19 cellular contexts compared by ENCODE assay signal in the genomic region with DNA sequence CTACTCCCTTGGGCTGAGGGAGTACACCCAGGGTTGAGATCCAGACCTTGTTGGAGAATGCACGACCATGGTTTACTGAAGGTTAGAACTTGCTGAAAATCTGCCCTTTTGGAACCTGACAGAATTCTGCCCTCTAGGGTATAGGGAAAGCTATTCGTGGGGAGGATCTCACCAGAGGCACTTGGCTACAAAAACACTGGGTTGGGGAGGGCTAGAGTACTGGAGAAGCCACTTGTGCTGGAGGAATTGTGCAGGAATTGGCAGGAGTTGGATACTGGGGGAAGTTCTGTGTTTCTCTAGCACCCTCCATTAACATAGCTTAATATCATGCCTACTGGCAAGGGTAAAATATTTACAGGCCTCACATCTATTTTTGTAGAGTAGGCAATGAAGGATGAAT. TPM values are rescaled to one million over a fixed set of nuclear protein-coding genes. Genes with fewer than 3 reads are reported as not detected.
A peak's percentile ranks its signal among the peaks of the same experiment; 100 is the strongest.
DNase-seq lines count a peak whose midpoint lies in the region; ATAC-seq and TF ChIP-seq lines count a peak whose summit lies in the region.
"Had no signal": no experiment of that assay in that cellular context is flagged by ENCODE, and none has a peak within 500 bp of the region (broad histone marks: within the 10 kb centered on the region; RNA-seq: fewer than 3 reads in every experiment).

No MANE protein-coding gene starts in this region.

- POLR2A ChIA-PET in activated CD8-positive, alpha-beta T cell treated with anti-CD3 and anti-CD28 coated beads for 36 hours (lab: Charles Lee) = no interaction called here
- POLR2A ChIA-PET in activated CD8-positive, alpha-beta T cell treated with anti-CD3 and anti-CD28 coated beads, Interleukin-2, amount 10 ng/mL, durations not matched to agents 7 days and 5 days (lab: Charles Lee) = no interaction called here

- TF ChIP-seq POLR2A in heart left ventricle (IDR thresholded peaks at IDR 0.05) = no peak

- CTCF ChIA-PET in activated CD8-positive, alpha-beta T cell treated with anti-CD3 and anti-CD28 coated beads for 36 hours (lab: Charles Lee) = interaction anchor here (1.4 kb wide), 1 partner anchor 28 kb away, joined by 4 read pairs; no protein-coding TSS in a partner anchor
- CTCF ChIA-PET in activated CD8-positive, alpha-beta T cell treated with anti-CD3 and anti-CD28 coated beads, Interleukin-2, amount 10 ng/mL, durations not matched to agents 7 days and 5 days (lab: Charles Lee) = no interaction called here

- H3K27ac ChIP-seq in heart left ventricle = peak overlapping the region in 5 of 12 donors; percentile 8 to 54 (median 15)
- H3K27ac ChIP-seq: C4-2B, ovary, transverse colon had no signal

- DNase-seq in activated CD8-positive, alpha-beta T cell treated with anti-CD3 and anti-CD28 coated beads for 36 hours = no peak
- no peak for DNase-seq in activated CD8-positive, alpha-beta T cell treated with anti-CD3 and anti-CD28 coated beads, Interleukin-2, amount 10 ng/mL, durations not matched to agents 7 days and 5 days
- DNase-seq in M059J (ENCODE audit: low read depth) = peak; percentile 3
- DNase-seq in heart left ventricle = peak in 2 of 5 donors; percentile 15 to 29
- peak; percentile 21 for DNase-seq in renal cortical epithelial cell (ENCODE audit: low read depth)
- DNase-seq in NK-92 treated with Interleukin-12 subunit alpha and Interleukin-12 subunit beta, amount 100 ng/mL, for 24 hours (lab: John Stamatoyannopoulos, UW) = no peak
- DNase-seq: ACHN; activated T-cell treated with anti-CD3 and anti-CD28 coated beads for 4 hours; anterior cingulate cortex; DND-41; NCI-H1436 treated with DMSO at 0.1 percent for 48 hours; NCI-H2227 treated with DMSO at 0.1 percent for 48 hours; ovary; stimulated activated naive CD8-positive, alpha-beta T cell treated with anti-CD3 and anti-CD28 coated beads, Interleukin-15, Interleukin-2, amounts not matched to agents 100 U/mL and 50 U/mL, for 24 hours; T-helper 1 cell; transverse colon had no signal

- no peaks in the 10 kb centered on the region for H3K27me3 ChIP-seq in heart left ventricle
- H3K27me3 ChIP-seq: ovary, transverse colon had no signal

- H3K4me1 Mint-ChIP-seq in activated CD8-positive, alpha-beta T cell treated with anti-CD3 and anti-CD28 coated beads for 36 hours (ENCODE audit: low read depth) = peaks cover 6% of the 10 kb centered on the region
- peaks cover 1% of the 10 kb centered on the region for H3K4me1 Mint-ChIP-seq in activated CD8-positive, alpha-beta T cell treated with anti-CD3 and anti-CD28 coated beads, Interleukin-2, amount 10 ng/mL, durations not matched to agents 7 days and 5 days (ENCODE audit: low read depth)

- TF ChIP-seq CTCF in activated CD8-positive, alpha-beta T cell treated with anti-CD3 and anti-CD28 coated beads for 36 hours (IDR thresholded peaks at IDR 0.05) = no peak
- TF ChIP-seq CTCF in heart left ventricle (IDR thresholded peaks at IDR 0.05) = peak in 1 of 12 donors; percentile 4

- H3K36me3 Mint-ChIP-seq in activated CD8-positive, alpha-beta T cell treated with anti-CD3 and anti-CD28 coated beads for 36 hours (ENCODE audit: low read depth) = peaks cover 35% of the 10 kb centered on the region
- H3K36me3 Mint-ChIP-seq in activated CD8-positive, alpha-beta T cell treated with anti-CD3 and anti-CD28 coated beads, Interleukin-2, amount 10 ng/mL, durations not matched to agents 7 days and 5 days (ENCODE audit: low read depth) = peaks cover 27% of the 10 kb centered on the region

- no peaks in the 10 kb centered on the region for H3K9me3 Mint-ChIP-seq in activated CD8-positive, alpha-beta T cell treated with anti-CD3 and anti-CD28 coated beads for 36 hours
- no peaks in the 10 kb centered on the region for H3K9me3 Mint-ChIP-seq in activated CD8-positive, alpha-beta T cell treated with anti-CD3 and anti-CD28 coated beads, Interleukin-2, amount 10 ng/mL, durations not matched to agents 7 days and 5 days (ENCODE audit: insufficient read depth)

- H3K4me3 ChIP-seq in heart left ventricle = no peak overlapping the region
- H3K4me3 ChIP-seq: ovary, transverse colon had no signal

- H3K4me1 ChIP-seq in heart left ventricle = peaks cover 0 to 15% (median 5%) of the 10 kb centered on the region in 12 donors
- H3K4me1 ChIP-seq: transverse colon had no signal

- intact Hi-C loops in activated CD8-positive, alpha-beta T cell treated with anti-CD3 and anti-CD28 coated beads for 36 hours (cut with micrococcal nuclease) = no loop called here
- intact Hi-C loops in heart left ventricle (cut with DNase I) = no loop called here

- peaks cover 0 to 33% (median 23%) of the 10 kb centered on the region in 9 donors for H3K36me3 ChIP-seq in heart left ventricle
- H3K36me3 ChIP-seq: ovary had no signal

- no peaks in the 10 kb centered on the region for H3K27me3 Mint-ChIP-seq in activated CD8-positive, alpha-beta T cell treated with anti-CD3 and anti-CD28 coated beads for 36 hours
- no peaks in the 10 kb centered on the region for H3K27me3 Mint-ChIP-seq in activated CD8-positive, alpha-beta T cell treated with anti-CD3 and anti-CD28 coated beads, Interleukin-2, amount 10 ng/mL, durations not matched to agents 7 days and 5 days (ENCODE audit: low read depth)

- 42 to 58% (median 52%) methylated on average over 2 of the region's 2 CpGs for WGBS in heart left ventricle, 4 donors

- H3K4me3 Mint-ChIP-seq in activated CD8-positive, alpha-beta T cell treated with anti-CD3 and anti-CD28 coated beads for 36 hours = no peak overlapping the region
- no peak overlapping the region for H3K4me3 Mint-ChIP-seq in activated CD8-positive, alpha-beta T cell treated with anti-CD3 and anti-CD28 coated beads, Interleukin-2, amount 10 ng/mL, durations not matched to agents 7 days and 5 days

- ATAC-seq in activated CD8-positive, alpha-beta T cell treated with anti-CD3 and anti-CD28 coated beads for 36 hours = no peak
- no peak for ATAC-seq in activated CD8-positive, alpha-beta T cell treated with anti-CD3 and anti-CD28 coated beads, Interleukin-2, amount 10 ng/mL, durations not matched to agents 7 days and 5 days
- peak; percentile 65 to 83 (median 76) for ATAC-seq in heart left ventricle
- ATAC-seq in HG02938 (IDR thresholded peaks at IDR 0.05; ENCODE audit: unreplicated experiment) = no peak
- ATAC-seq in GM19351 (IDR thresholded peaks at IDR 0.05; ENCODE audit: unreplicated experiment) = no peak
- ATAC-seq: stimulated activated naive CD8-positive, alpha-beta T cell treated with anti-CD3 and anti-CD28 coated beads, Interleukin-15, Interleukin-2, amounts not matched to agents 100 U/mL and 50 U/mL, for 24 hours had no signal

- H3K9me3 ChIP-seq in heart left ventricle = no peaks in the 10 kb centered on the region
- H3K9me3 ChIP-seq: ovary, transverse colon had no signal

- peak overlapping the region; percentile 3 for H3K27ac Mint-ChIP-seq in activated CD8-positive, alpha-beta T cell treated with anti-CD3 and anti-CD28 coated beads for 36 hours
- no peak overlapping the region for H3K27ac Mint-ChIP-seq in activated CD8-positive, alpha-beta T cell treated with anti-CD3 and anti-CD28 coated beads, Interleukin-2, amount 10 ng/mL, durations not matched to agents 7 days and 5 days

RNA-seq across cellular contexts. Expression of a gene that starts 55.8 kb away (rescaled TPM):
- 10 to 100 TPM; 63.7 to 64.9 TPM for total RNA-seq in activated CD8-positive, alpha-beta T cell treated with anti-CD3 and anti-CD28 coated beads for 36 hours
- total RNA-seq in activated CD8-positive, alpha-beta T cell treated with anti-CD3 and anti-CD28 coated beads, Interleukin-2, amount 10 ng/mL, durations not matched to agents 7 days and 5 days = 10 to 100 TPM; 28.6 to 29.6 TPM
- 57.4 and 60.4 TPM in 2 replicates for total RNA-seq in M059J (2014; rRNA removed; shearing (Covaris generic))
- total RNA-seq in heart left ventricle = 10 to 100 TPM; 23.1 to 31.5 (median 28.5) TPM
- polyA plus RNA-seq in heart left ventricle = 10 to 100 TPM; 21.3 to 40.5 TPM
- total RNA-seq in renal cortical epithelial cell = 27.6 and 69.9 TPM in 2 replicates

RNA-seq across cellular contexts. Expression of a gene that starts 56.1 kb away (rescaled TPM):
- 10 to 100 TPM; 22.5 to 25.6 TPM for total RNA-seq in activated CD8-positive, alpha-beta T cell treated with anti-CD3 and anti-CD28 coated beads for 36 hours
- 10 to 100 TPM; 36.0 to 44.2 TPM for total RNA-seq in activated CD8-positive, alpha-beta T cell treated with anti-CD3 and anti-CD28 coated beads, Interleukin-2, amount 10 ng/mL, durations not matched to agents 7 days and 5 days
- 16.6 and 22.6 TPM in 2 replicates for total RNA-seq in M059J (2014; rRNA removed; shearing (Covaris generic))
- total RNA-seq in heart left ventricle (10 to 100 TPM in 7 of 9 donors, 1 to 10 TPM in 2; 9.7 to 18.7 (median 14.9) TPM), renal cortical epithelial cell (11.6 and 27.6 TPM in 2 replicates)
- 10 to 100 TPM in 1 of 2 donors, 1 to 10 TPM in 1; 6.5 to 12.5 TPM for polyA plus RNA-seq in heart left ventricle

Comparison
In these comparisons a context has a peak if more than half of its experiments do, and no peak if none do; other contexts are left out.
1. ATAC-seq: peak in heart left ventricle (4 of 4); none in activated CD8-positive, alpha-beta T cell treated with anti-CD3 and anti-CD28 coated beads for 36 hours (single experiment), activated CD8-positive, alpha-beta T cell treated with anti-CD3 and anti-CD28 coated beads, Interleukin-2, amount 10 ng/mL, durations not matched to agents 7 days and 5 days (single experiment), HG02938 (single experiment) and GM19351 (single experiment).
2. DNase-seq: peak in M059J (single experiment) and renal cortical epithelial cell (single experiment); none in activated CD8-positive, alpha-beta T cell treated with anti-CD3 and anti-CD28 coated beads for 36 hours (single experiment), activated CD8-positive, alpha-beta T cell treated with anti-CD3 and anti-CD28 coated beads, Interleukin-2, amount 10 ng/mL, durations not matched to agents 7 days and 5 days (single experiment) and NK-92 treated with Interleukin-12 subunit alpha and Interleukin-12 subunit beta, amount 100 ng/mL, for 24 hours (single experiment).